ENCODE assay signal across 8 cellular contexts in genomic region chr1:14623090-14623489, GRCh38.
"Had no signal": no experiment of that assay in that cellular context is flagged by ENCODE, and none has a peak within 500 bp of the region (broad histone marks: within the 10 kb centered on the region; RNA-seq: fewer than 3 reads in every experiment).

No MANE protein-coding gene starts in this region.

- FAIRE-seq: G401.6, GM12878, GM12891, GM12892, GM18507, GM19239 had no signal

- ATAC-seq: GM12878 had no signal

- DNase-seq: GDM1, GF-D8 had no signal

- H3K4me3 ChIP-seq: GM12878 had no signal
